13 cellular contexts compared by ENCODE assay signal in the genomic region with DNA sequence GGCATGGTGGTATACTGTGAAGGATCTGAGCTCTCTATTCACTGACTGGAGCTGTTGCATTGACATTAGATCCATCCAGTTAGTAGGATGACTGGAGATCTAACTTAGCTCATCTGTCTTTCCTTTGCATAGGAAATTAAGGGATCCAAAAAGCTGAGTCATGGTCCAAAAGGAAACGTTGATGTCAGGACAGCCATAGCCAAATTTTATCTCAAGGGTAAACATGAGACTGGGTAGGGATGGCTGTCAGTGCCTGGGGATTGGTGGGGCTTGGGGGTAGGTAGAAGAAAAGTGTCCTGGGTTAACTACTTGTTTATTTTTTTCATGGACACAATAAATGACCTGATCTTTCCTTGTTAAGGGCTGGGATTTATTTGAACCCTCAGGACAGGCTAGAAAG. TPM values are rescaled to one million over a fixed set of nuclear protein-coding genes. Genes with fewer than 3 reads are reported as not detected.
A peak's percentile ranks its signal among the peaks of the same experiment; 100 is the strongest.
DNase-seq lines count a peak whose midpoint lies in the region; ATAC-seq and TF ChIP-seq lines count a peak whose summit lies in the region.
"Had no signal": no experiment of that assay in that cellular context is flagged by ENCODE, and none has a peak within 500 bp of the region (broad histone marks: within the 10 kb centered on the region; RNA-seq: fewer than 3 reads in every experiment).

No MANE protein-coding gene starts in this region.

- H3K36me3 ChIP-seq in heart right ventricle (peaks cover 0 to 67% (median 18%) of the 10 kb centered on the region in 9 donors), upper lobe of left lung (peaks cover 7 to 50% (median 26%) of the 10 kb centered on the region in 4 donors)

- H3K27me3 ChIP-seq in heart right ventricle (no peaks in the 10 kb centered on the region), upper lobe of left lung (no peaks in the 10 kb centered on the region)
- H3K27me3 ChIP-seq: BLaER1 treated with 17β-estradiol and CSF1 and Interleukin-3, amounts not matched to agents 10 nM and 100 nM had no signal

- peak in 1 of 2 donors; percentile 41 for DNase-seq in heart right ventricle
- DNase-seq in Right ventricle myocardium inferior (ENCODE audit: missing footprints), result no peak
- DNase-seq in amniotic epithelial cell (ENCODE audit: low read depth), result peak; percentile 56
- peak; percentile 50 for DNase-seq in hepatic stellate cell (ENCODE audit: low spot score)
- DNase-seq in upper lobe of left lung, result no peak
- DNase-seq in central memory CD4-positive, alpha-beta T cell, result no peak
- no peak for DNase-seq in GOT3 (lab: John Stamatoyannopoulos, UW)
- DNase-seq: activated CD8-positive, alpha-beta memory T cell treated with anti-CD3 and anti-CD28 coated beads, Interleukin-2, amount 10 ng/mL, durations not matched to agents 7 days and 5 days; cerebellar nuclear complex; H7; SK-N-SH had no signal

- intact Hi-C loops in heart right ventricle (cut with DNase I) (loop anchor here in 1 of 10 donors (10.0 kb wide), 1 partner anchor 64 kb away; no protein-coding TSS in a partner anchor), Right ventricle myocardium inferior (cut with DNase I) (no loop called here)

- H3K27ac ChIP-seq in heart right ventricle (peak overlapping the region; percentile 18 to 81 (median 69)), upper lobe of left lung (peak overlapping the region; percentile 50 to 98 (median 68))
- H3K27ac ChIP-seq: BLaER1 treated with 17β-estradiol and CSF1 and Interleukin-3, amounts not matched to agents 10 nM and 100 nM had no signal

- H3K9me3 ChIP-seq in heart right ventricle (no peaks in the 10 kb centered on the region), upper lobe of left lung (no peaks in the 10 kb centered on the region)
- H3K9me3 ChIP-seq: BLaER1 treated with 17β-estradiol and CSF1 and Interleukin-3, amounts not matched to agents 10 nM and 100 nM; SK-N-SH had no signal

- TF ChIP-seq POLR2A in upper lobe of left lung (IDR thresholded peaks at IDR 0.05), result no peak

- peak in 5 of 8 donors; percentile 34 to 59 (median 43) for ATAC-seq in heart right ventricle
- ATAC-seq in Right ventricle myocardium inferior, result no peak
- ATAC-seq in upper lobe of left lung (ENCODE audit: low FRiP score in 2 of 2), result no peak
- no peak for ATAC-seq in GM21737 (IDR thresholded peaks at IDR 0.05; ENCODE audit: unreplicated experiment)
- ATAC-seq: activated CD8-positive, alpha-beta memory T cell treated with anti-CD3 and anti-CD28 coated beads, Interleukin-2, amount 10 ng/mL, durations not matched to agents 7 days and 5 days had no signal

- TF ChIP-seq EP300 in upper lobe of left lung (IDR thresholded peaks at IDR 0.05), result no peak

- WGBS in heart right ventricle, 2 donors, result 0 to 2% methylated on average over 1 of the region's 1 CpG
- 7 to 11% methylated on average over 1 of the region's 1 CpG for WGBS in upper lobe of left lung, 2 donors

- H3K4me1 ChIP-seq in heart right ventricle, result peaks cover 4 to 47% (median 29%) of the 10 kb centered on the region in 9 donors
- peaks cover 23 to 52% (median 39%) of the 10 kb centered on the region in 4 donors for H3K4me1 ChIP-seq in upper lobe of left lung

- H3K4me3 ChIP-seq in heart right ventricle (no peak overlapping the region), upper lobe of left lung (no peak overlapping the region)
- H3K4me3 ChIP-seq: BLaER1 treated with 17β-estradiol and CSF1 and Interleukin-3, amounts not matched to agents 10 nM and 100 nM had no signal

- TF ChIP-seq CTCF in heart right ventricle (IDR thresholded peaks at IDR 0.05) (no peak), upper lobe of left lung (IDR thresholded peaks at IDR 0.05) (no peak)

RNA-seq across cellular contexts. Expression of gene FAM177A1, which starts 4.6 kb away (rescaled TPM):
- total RNA-seq in heart right ventricle (100 to 1,000 TPM in 6 of 10 donors, 10 to 100 TPM in 4; 68.1 to 122 (median 104) TPM), Right ventricle myocardium inferior (66.5 TPM), upper lobe of left lung (100 to 1,000 TPM in 3 of 6 donors, 10 to 100 TPM in 3; 88.5 to 221 (median 116) TPM)
- 10 to 100 TPM; 45.9 to 76.3 TPM for polyA plus RNA-seq in heart right ventricle

Comparison
In these comparisons a context has a peak if more than half of its experiments do, and no peak if none do; other contexts are left out.
1. ATAC-seq: peak in heart right ventricle (5 of 8); none in Right ventricle myocardium inferior (single experiment), upper lobe of left lung (0 of 2) and GM21737 (single experiment).
2. DNase-seq: peak in amniotic epithelial cell (single experiment) and hepatic stellate cell (single experiment); none in Right ventricle myocardium inferior (single experiment), upper lobe of left lung (0 of 2), central memory CD4-positive, alpha-beta T cell (single experiment) and GOT3 (single experiment).